ENCODE assay signal across 14 cellular contexts in genomic region chr19:40503300-40503699, GRCh38. TPM values are rescaled to one million over a fixed set of nuclear protein-coding genes. Genes with fewer than 3 reads are reported as not detected.
DNase-seq lines count a peak whose midpoint lies in the region; ATAC-seq and TF ChIP-seq lines count a peak whose summit lies in the region.
"Had no signal": no experiment of that assay in that cellular context is flagged by ENCODE, and none has a peak within 500 bp of the region (broad histone marks: within the 10 kb centered on the region; RNA-seq: fewer than 3 reads in every experiment).

No MANE protein-coding gene starts in this region.

- intact Hi-C loops in left colon (cut with DNase I, micrococcal nuclease), result no loop called here
- intact Hi-C loops in adrenal gland (cut with DNase I), result no loop called here

- no peaks in the 10 kb centered on the region for H3K27me3 ChIP-seq in BE2C
- no peaks in the 10 kb centered on the region for H3K27me3 ChIP-seq in adrenal gland
- no peaks in the 10 kb centered on the region for H3K27me3 ChIP-seq in CD8-positive, alpha-beta memory T cell (ENCODE audit: insufficient read depth, low read length, poor library complexity, severe bottlenecking)

- no peaks in the 10 kb centered on the region for H3K36me3 ChIP-seq in BE2C
- H3K36me3 ChIP-seq in adrenal gland (replicated peaks in 1 of 2), result no peaks in the 10 kb centered on the region
- H3K36me3 ChIP-seq in CD8-positive, alpha-beta memory T cell (ENCODE audit: insufficient read depth, low read length), result no peaks in the 10 kb centered on the region

- CTCF ChIA-PET in CD8-positive, alpha-beta memory T cell (lab: Charles Lee), result no interaction called here

- H3K4me3 ChIP-seq in BE2C (ENCODE audit: low read depth, low read length) (no peak overlapping the region), adrenal gland (no peak overlapping the region)
- no peak overlapping the region for H3K4me3 ChIP-seq in CD8-positive, alpha-beta memory T cell (ENCODE audit: low read length)
- H3K4me3 ChIP-seq: lung had no signal

- peak; percentile 20 for ATAC-seq in left colon
- no peak for ATAC-seq in HG02840 (IDR thresholded peaks at IDR 0.05; ENCODE audit: low FRiP score, unreplicated experiment)
- no peak for ATAC-seq in HG03108 (IDR thresholded peaks at IDR 0.05; ENCODE audit: unreplicated experiment)
- ATAC-seq: naive thymus-derived CD8-positive, alpha-beta T cell; stimulated activated naive CD8-positive, alpha-beta T cell treated with anti-CD3 and anti-CD28 coated beads, Interleukin-15, amount 100 ng/mL, for 72 hours had no signal

- POLR2A ChIA-PET in CD8-positive, alpha-beta memory T cell (lab: Charles Lee), result no interaction called here

- no peaks in the 10 kb centered on the region for H3K9me3 Mint-ChIP-seq in CD8-positive, alpha-beta memory T cell
- H3K9me3 Mint-ChIP-seq: activated naive CD4-positive, alpha-beta T cell treated with anti-CD3 and anti-CD28 coated beads, Interleukin-2, amount 10 ng/mL, durations not matched to agents 7 days and 5 days; naive thymus-derived CD8-positive, alpha-beta T cell; stimulated activated naive CD8-positive, alpha-beta T cell treated with anti-CD3 and anti-CD28 coated beads, Interleukin-15, amount 100 ng/mL, for 72 hours had no signal

- DNase-seq in BE2C, result peak; percentile 78
- DNase-seq in NCI-H1105 (lab: John Stamatoyannopoulos, UW), result peak; percentile 22
- DNase-seq in NCI-H69 (lab: John Stamatoyannopoulos, UW), result peak; percentile 93
- DNase-seq in left colon, result no peak
- DNase-seq in adrenal gland, result no peak
- no peak for DNase-seq in CD8-positive, alpha-beta memory T cell
- DNase-seq: activated naive CD4-positive, alpha-beta T cell treated with anti-CD3 and anti-CD28 coated beads, Interleukin-2, amount 10 ng/mL, durations not matched to agents 7 days and 5 days; activated T-cell treated with anti-CD3 and anti-CD28 coated beads for 4 hours; naive thymus-derived CD8-positive, alpha-beta T cell; stimulated activated naive CD8-positive, alpha-beta T cell treated with anti-CD3 and anti-CD28 coated beads, Interleukin-15, amount 100 ng/mL, for 72 hours; T1000 had no signal

- H3K27ac Mint-ChIP-seq in CD8-positive, alpha-beta memory T cell, result no peak overlapping the region
- H3K27ac Mint-ChIP-seq: activated naive CD4-positive, alpha-beta T cell treated with anti-CD3 and anti-CD28 coated beads, Interleukin-2, amount 10 ng/mL, durations not matched to agents 7 days and 5 days; naive thymus-derived CD8-positive, alpha-beta T cell; stimulated activated naive CD8-positive, alpha-beta T cell treated with anti-CD3 and anti-CD28 coated beads, Interleukin-15, amount 100 ng/mL, for 72 hours had no signal

- WGBS in adrenal gland, 4 donors, result 45 to 89% (median 66%) methylated on average over 1 of the region's 1 CpG

- peaks cover 0 to 4% (median 0%) of the 10 kb centered on the region in 3 donors for H3K4me1 Mint-ChIP-seq in CD8-positive, alpha-beta memory T cell
- H3K4me1 Mint-ChIP-seq: stimulated activated naive CD8-positive, alpha-beta T cell treated with anti-CD3 and anti-CD28 coated beads, Interleukin-15, amount 100 ng/mL, for 72 hours had no signal

- H3K9me3 ChIP-seq in BE2C (no peaks in the 10 kb centered on the region), adrenal gland (replicated peaks in 1 of 3) (no peaks in the 10 kb centered on the region)
- no peaks in the 10 kb centered on the region for H3K9me3 ChIP-seq in CD8-positive, alpha-beta memory T cell (ENCODE audit: low read length)

- H3K36me3 Mint-ChIP-seq in CD8-positive, alpha-beta memory T cell, result peaks cover 0 to 2% (median 0%) of the 10 kb centered on the region in 3 donors
- H3K36me3 Mint-ChIP-seq: activated naive CD4-positive, alpha-beta T cell treated with anti-CD3 and anti-CD28 coated beads, Interleukin-2, amount 10 ng/mL, durations not matched to agents 7 days and 5 days; naive thymus-derived CD8-positive, alpha-beta T cell had no signal

- no peak overlapping the region for H3K27ac ChIP-seq in adrenal gland
- no peak overlapping the region for H3K27ac ChIP-seq in CD8-positive, alpha-beta memory T cell (ENCODE audit: low read depth, low read length)

- H3K4me3 Mint-ChIP-seq in CD8-positive, alpha-beta memory T cell, result no peak overlapping the region
- H3K4me3 Mint-ChIP-seq: activated naive CD4-positive, alpha-beta T cell treated with anti-CD3 and anti-CD28 coated beads, Interleukin-2, amount 10 ng/mL, durations not matched to agents 7 days and 5 days; naive thymus-derived CD8-positive, alpha-beta T cell; stimulated activated naive CD8-positive, alpha-beta T cell treated with anti-CD3 and anti-CD28 coated beads, Interleukin-15, amount 100 ng/mL, for 72 hours had no signal

- no peak for TF ChIP-seq CTCF in BE2C (IDR thresholded peaks at IDR 0.05; ENCODE audit: low read depth, low read length)
- no peak for TF ChIP-seq CTCF in adrenal gland (IDR thresholded peaks at IDR 0.05)

- peaks cover 17 to 44% of the 10 kb centered on the region in 2 donors for H3K27me3 Mint-ChIP-seq in CD8-positive, alpha-beta memory T cell

- H3K4me1 ChIP-seq in BE2C (peaks cover 10% of the 10 kb centered on the region), adrenal gland (replicated peaks in 1 of 2) (no peaks in the 10 kb centered on the region)
- no peaks in the 10 kb centered on the region for H3K4me1 ChIP-seq in CD8-positive, alpha-beta memory T cell (ENCODE audit: insufficient read depth, low read length)

- no peak for TF ChIP-seq POLR2A in adrenal gland (IDR thresholded peaks at IDR 0.05)

RNA-seq across cellular contexts. Expression of gene SPTBN4, which starts 36.5 kb away (rescaled TPM):
- polyA plus RNA-seq in BE2C (2012; ENCODE audit: insufficient read depth, insufficient read length, low read depth), result 36.8 TPM
- total RNA-seq in left colon (1 to 10 TPM in 1 of 2 donors, under 1 TPM in 1; 0.15 to 1.2 TPM), adrenal gland (1 to 10 TPM in 7 of 8 donors, under 1 TPM in 1; 0.91 to 5.4 (median 3.3) TPM)
- 10 to 100 TPM in 1 of 3 donors, 1 to 10 TPM in 2; 2.2 to 46.7 (median 9.9) TPM for polyA plus RNA-seq in adrenal gland
- 1 to 10 TPM in 1 of 2 experiments, under 1 TPM in 1; 0.49 to 1.2 TPM for total RNA-seq in CD8-positive, alpha-beta memory T cell
- not detected for polyA plus RNA-seq in CD8-positive, alpha-beta memory T cell

RNA-seq across cellular contexts. Expression of gene BLVRB, which starts 37.8 kb away (rescaled TPM):
- 3.4 TPM for polyA plus RNA-seq in BE2C (2012; ENCODE audit: insufficient read depth, insufficient read length, low read depth)
- 10 to 100 TPM; 77.4 to 79.6 TPM for total RNA-seq in left colon
- 100 to 1,000 TPM in 5 of 8 donors, 10 to 100 TPM in 3; 85.8 to 303 (median 143) TPM for total RNA-seq in adrenal gland
- 100 to 1,000 TPM in 2 of 3 donors, 10 to 100 TPM in 1; 53.8 to 189 (median 124) TPM for polyA plus RNA-seq in adrenal gland
- 10 to 100 TPM; 17.4 to 18.9 TPM for total RNA-seq in CD8-positive, alpha-beta memory T cell
- 22.8 TPM for polyA plus RNA-seq in CD8-positive, alpha-beta memory T cell

RNA-seq across cellular contexts. Expression of gene SERTAD3, which starts 59.2 kb away (rescaled TPM):
- 77.4 TPM for polyA plus RNA-seq in BE2C (2012; ENCODE audit: insufficient read depth, insufficient read length, low read depth)
- total RNA-seq in left colon, result 10 to 100 TPM; 38.3 to 43.3 TPM
- 10 to 100 TPM; 15.2 to 34.9 (median 29.5) TPM for total RNA-seq in adrenal gland
- 10 to 100 TPM; 12.1 to 60.2 (median 32.4) TPM for polyA plus RNA-seq in adrenal gland
- total RNA-seq in CD8-positive, alpha-beta memory T cell, result 1 to 10 TPM; 7.0 to 8.5 TPM
- polyA plus RNA-seq in CD8-positive, alpha-beta memory T cell, result 9.5 TPM

Comparison
In these comparisons a context has a peak if more than half of its experiments do, and no peak if none do; other contexts are left out.
1. DNase-seq: peak in BE2C (single experiment), NCI-H1105 (single experiment) and NCI-H69 (single experiment); none in left colon (0 of 2), adrenal gland (0 of 7) and CD8-positive, alpha-beta memory T cell (0 of 5).